1 cellular context compared by ENCODE assay signal in genomic region chr1:23371987-23372386, GRCh38.
TF ChIP-seq lines count a peak whose summit lies in the region.

No MANE protein-coding gene starts in this region.

TF ChIP-seq in H1, 55 proteins besides CTCF, POLR2A, EP300 and RAD21:
- TF ChIP-seq MAX (IDR thresholded peaks at IDR 0.05) (peak; percentile 85), E2F6 (IDR thresholded peaks at IDR 0.05) (peak; percentile 83), RFX5 (IDR thresholded peaks at IDR 0.05; ENCODE audit: borderline replicate concordance, low read depth, low read length) (no peak), POU5F1 (IDR thresholded peaks at IDR 0.05; ENCODE audit: low read depth, low read length) (no peak), FOSL1 (IDR thresholded peaks at IDR 0.05; ENCODE audit: insufficient read depth, low read depth, low read length) (no peak), SIN3A (conservative IDR thresholded peaks at IDR 0.05 in 1 of 2, IDR thresholded peaks at IDR 0.05 in 1 of 2; ENCODE audit: low read depth in 1 of 2, low read length in 2 of 2) (no peak), CBX5 (IDR thresholded peaks at IDR 0.05; ENCODE audit: low read depth, low read length) (no peak), HDAC6 (IDR thresholded peaks at IDR 0.05; ENCODE audit: low read depth, low read length) (no peak), SRF (IDR thresholded peaks at IDR 0.05; ENCODE audit: low read depth, low read length) (no peak), CBX8 (IDR thresholded peaks at IDR 0.05; ENCODE audit: borderline replicate concordance, low read depth, low read length) (no peak), TEAD4 (IDR thresholded peaks at IDR 0.05; ENCODE audit: low read depth, low read length) (no peak), CHD7 (IDR thresholded peaks at IDR 0.05; ENCODE audit: insufficient replicate concordance, low read length) (no peak), RXRA (IDR thresholded peaks at IDR 0.05; ENCODE audit: insufficient read depth, low read depth, low read length) (no peak), GABPA (IDR thresholded peaks at IDR 0.05; ENCODE audit: borderline replicate concordance, insufficient read depth, low read length) (no peak), EZH2 (IDR thresholded peaks at IDR 0.05; ENCODE audit: low read depth, low read length, severe bottlenecking) (peak; percentile 47), SUZ12 (IDR thresholded peaks at IDR 0.05; ENCODE audit: low read length) (peak; percentile 52; the same call in 1 of the 2 replicates)
